In the genomic region with DNA sequence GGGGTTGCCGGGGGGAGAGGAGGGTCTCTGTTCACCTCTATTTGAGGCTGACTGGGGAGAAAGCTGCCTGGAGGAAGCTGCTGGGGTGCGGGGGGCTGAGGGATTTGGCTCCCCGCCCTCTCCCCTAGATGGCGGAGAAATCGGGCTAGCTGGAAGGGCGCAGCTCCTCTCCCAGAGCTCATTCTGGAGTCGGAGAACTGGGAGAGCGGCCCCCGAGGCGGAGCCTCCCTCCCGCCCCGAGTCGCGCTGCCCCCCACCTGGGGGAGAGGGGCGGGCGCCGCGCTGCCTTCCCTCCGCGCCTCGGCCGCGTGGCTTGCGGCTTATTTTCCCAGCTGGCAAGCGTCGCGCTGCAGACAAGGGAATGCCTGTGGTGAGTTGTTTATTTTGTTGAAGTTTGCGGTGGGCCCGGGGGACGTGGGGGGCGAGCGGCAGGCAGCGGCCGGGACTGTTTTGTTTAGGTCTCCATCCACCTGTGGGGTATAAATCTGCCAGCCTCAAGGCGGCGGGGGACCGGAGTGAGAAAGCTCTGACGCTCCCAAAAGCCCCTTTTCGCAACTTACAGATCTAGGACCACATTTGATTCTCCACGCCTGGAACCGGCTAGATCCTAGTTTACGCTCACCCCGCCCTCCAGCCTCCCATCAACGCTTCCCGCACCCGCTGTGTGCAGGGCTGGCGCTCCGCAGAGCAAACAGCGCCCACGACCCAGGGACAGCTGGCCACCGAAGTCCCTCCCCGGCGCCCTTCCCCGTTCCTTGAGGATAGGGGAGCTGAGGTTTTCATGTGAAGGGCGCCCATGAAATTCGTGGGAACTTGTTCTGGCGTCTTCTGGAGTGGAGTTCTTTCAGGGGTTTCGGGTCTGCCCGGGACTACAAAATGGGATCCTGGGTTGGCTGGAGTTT, we compare ENCODE assay signal across 8 cellular contexts. TPM values are rescaled to one million over a fixed set of nuclear protein-coding genes. Genes with fewer than 3 reads are reported as not detected.
DNase-seq lines count a peak whose midpoint lies in the region; ATAC-seq and TF ChIP-seq lines count a peak whose summit lies in the region.

No MANE protein-coding gene starts in this region.

- peak overlapping the region; percentile 81 for H3K4me3 ChIP-seq in iPS-18c (ENCODE audit: insufficient read depth, low read depth, low read length)
- H3K4me3 ChIP-seq in skeletal muscle cell (ENCODE audit: low read depth, low read length): peak overlapping the region; percentile 83

- peaks cover 23% of the 10 kb centered on the region for H3K27me3 Mint-ChIP-seq in brain

- peak overlapping the region; percentile 95 to 99 (median 97) for H3K27ac Mint-ChIP-seq in brain

- ATAC-seq in HG03097 (IDR thresholded peaks at IDR 0.05; ENCODE audit: low FRiP score, unreplicated experiment) (no peak), GM21528 (IDR thresholded peaks at IDR 0.05; ENCODE audit: low FRiP score, unreplicated experiment) (no peak)

- peak overlapping the region; percentile 92 to 99 (median 98) for H3K4me3 Mint-ChIP-seq in brain

- peaks cover 6% of the 10 kb centered on the region for H3K36me3 Mint-ChIP-seq in brain

- H3K9me3 ChIP-seq in iPS-18c (ENCODE audit: control insufficient read depth, insufficient read depth, low read length): peaks cover 3% of the 10 kb centered on the region

- peaks cover 0 to 4% (median 0%) of the 10 kb centered on the region in 5 experiments for H3K9me3 Mint-ChIP-seq in brain

- H3K4me1 Mint-ChIP-seq in brain: peaks cover 34% of the 10 kb centered on the region

- in situ Hi-C loops in ACHN (cut with HindIII; ENCODE audit: low pct_ligation_motif_present, low pct_unique_long_range_greater_than_20kb, low sequenced_read_pairs) (no loop called here), GM13976 (cut with MboI; ENCODE audit: low sequenced_read_pairs, unreplicated experiment) (no loop called here)

- peak; percentile 39 for DNase-seq in ACHN
- peak; percentile 57 for DNase-seq in GM13976 (ENCODE audit: low spot score)
- peak; percentile 90 for DNase-seq in RKO (ENCODE audit: low spot score)
- peak; percentile 53 for DNase-seq in skeletal muscle cell (ENCODE audit: low read depth)

- peak; percentile 2 for TF ChIP-seq CTCF in GM13976 (IDR thresholded peaks at IDR 0.05; ENCODE audit: borderline replicate concordance, control extremely low read depth, extremely low read depth, insufficient read depth, missing control alignments)
- peak; percentile 51 to 81 for TF ChIP-seq CTCF in brain (conservative IDR thresholded peaks at IDR 0.05)

RNA-seq across cellular contexts. Expression of gene RGMB, which starts 4.0 kb away (rescaled TPM):
- 24.9 TPM for polyA plus RNA-seq in brain (ENCODE audit: insufficient read depth, low read depth, low replicate concordance)

Comparison
In these comparisons a context has a peak if more than half of its experiments do, and no peak if none do; other contexts are left out.
1. DNase-seq: peak in every context shown above with its lines; median percentile 90 in RKO; 57 in GM13976; 53 in skeletal muscle cell; 39 in ACHN.